ENCODE assay signal across 10 cellular contexts in the genomic region with DNA sequence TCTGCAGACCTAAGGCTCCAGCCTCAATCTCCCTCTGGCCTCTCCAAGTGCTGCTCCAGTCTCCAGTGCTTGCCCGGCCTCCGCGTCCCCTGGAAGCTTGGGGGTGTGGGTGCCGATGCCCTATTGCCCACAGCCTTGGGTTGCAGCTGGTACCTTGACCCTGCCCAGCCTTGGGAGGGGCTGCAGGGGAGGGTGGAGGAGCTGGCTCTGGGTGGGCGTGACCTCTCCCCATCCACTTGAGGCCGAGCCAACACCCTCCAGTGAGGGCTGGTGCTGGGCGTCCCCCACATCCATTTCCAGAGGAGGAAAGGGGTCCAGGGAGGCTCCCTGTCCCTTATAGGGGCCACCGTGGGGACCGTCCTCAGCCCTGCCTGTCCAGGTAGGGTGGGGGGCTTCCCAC. TPM values are rescaled to one million over a fixed set of nuclear protein-coding genes. Genes with fewer than 3 reads are reported as not detected.
"Had no signal": no experiment of that assay in that cellular context is flagged by ENCODE, and none has a peak within 500 bp of the region (broad histone marks: within the 10 kb centered on the region; RNA-seq: fewer than 3 reads in every experiment).

No MANE protein-coding gene starts in this region.

- FAIRE-seq: H54 had no signal

- H3K27ac ChIP-seq: GM23248 had no signal

- H3K9ac ChIP-seq: GM23248 had no signal

- DNase-seq: GM23248, GOT3, H7, H9, HCEC 1CT, HFFc6 had no signal

- H3K9me3 ChIP-seq: HAP-1 had no signal

- ATAC-seq: GM23338, HCT116 had no signal

- H3K4me2 ChIP-seq: GM23338 had no signal

- H3K4me3 ChIP-seq: GM23248, GM23338, HAP-1 had no signal

- H3K4me1 ChIP-seq: HAP-1 had no signal

- H3K36me3 ChIP-seq: HAP-1 had no signal

- H2AFZ ChIP-seq: GM23248, GM23338 had no signal

RNA-seq across cellular contexts. Expression of a gene that starts 24.1 kb away (rescaled TPM):
- total RNA-seq: GM23248 had no signal
- polyA plus RNA-seq: GM23248 had no signal
